In genomic region chr20:44745560-44746366, GRCh38 we compare ENCODE assay signal across 8 cellular contexts. TPM values are rescaled to one million over a fixed set of nuclear protein-coding genes. Genes with fewer than 3 reads are reported as not detected.
DNase-seq lines count a peak whose midpoint lies in the region; ATAC-seq and TF ChIP-seq lines count a peak whose summit lies in the region.

Gene KCNK15, plus strand, starts transcription at chr20:44745865. Its CDS starts 46 bp downstream, at chr20:44745911.

- 5 to 6% methylated on average over 7 to 82 of the region's 82 CpGs for WGBS in endodermal cell (ENCODE audit: insufficient coverage in 1 of 2, insufficient read length in 1 of 2), 2 experiments
- WGBS in thymus, result 3% methylated on average over 82 of the region's 82 CpGs

- DNase-seq in HEK293T (ENCODE audit: extremely low spot score) (no peak), endodermal cell (peak; percentile 77), NCI-H187 treated with DMSO at 0.1 percent for 48 hours (lab: John Stamatoyannopoulos, UW) (no peak)
- DNase-seq in activated CD4-positive, alpha-beta T cell treated with anti-CD3 and anti-CD28 coated beads, Interleukin-2, amount 50 U/mL, for 4 hours, result peak; percentile 50 to 63
- DNase-seq in naive thymus-derived CD4-positive, alpha-beta T cell, result peak in 7 of 9 donors; percentile 16 to 66 (median 25)

- no peaks in the 10 kb centered on the region for H3K9me3 ChIP-seq in endodermal cell (ENCODE audit: control insufficient read depth, low read length)
- no peaks in the 10 kb centered on the region for H3K9me3 ChIP-seq in naive thymus-derived CD4-positive, alpha-beta T cell (ENCODE audit: control insufficient read depth in 2 of 3, low read length in 3 of 3)
- H3K9me3 ChIP-seq in thymus (ENCODE audit: control insufficient read depth), result no peaks in the 10 kb centered on the region

- TF ChIP-seq CTCF in endodermal cell (conservative IDR thresholded peaks at IDR 0.05), result no peak

- no peaks in the 10 kb centered on the region for H3K4me1 ChIP-seq in endodermal cell (ENCODE audit: control insufficient read depth, insufficient read depth, low read length)
- H3K4me1 ChIP-seq in naive thymus-derived CD4-positive, alpha-beta T cell (ENCODE audit: control insufficient read depth in 2 of 2, insufficient read depth in 2 of 2, low read length in 2 of 2), result peaks cover 0 to 6% of the 10 kb centered on the region in 2 donors
- no peaks in the 10 kb centered on the region for H3K4me1 ChIP-seq in thymus (ENCODE audit: control insufficient read depth, insufficient read depth, low read length)

- intact Hi-C loops in naive thymus-derived CD4-positive, alpha-beta T cell (cut with micrococcal nuclease), result loop anchor here in 1 of 2 donors (2.0 to 5.0 kb wide), 3 partner anchors 58 to 547 kb away; no protein-coding TSS in a partner anchor

- no peak within 1 kb of the TSS for H3K9ac ChIP-seq in endodermal cell (ENCODE audit: extremely low read depth, low read length, poor library complexity, severe bottlenecking)

- no peaks in the 10 kb centered on the region for H3K9me3 Mint-ChIP-seq in endodermal cell
- peaks cover 0 to 3% (median 0%) of the 10 kb centered on the region in 11 donors for H3K9me3 Mint-ChIP-seq in naive thymus-derived CD4-positive, alpha-beta T cell

- POLR2A ChIA-PET in HEK293T (lab: Yijun Ruan, JAX), result interaction anchor here (1.4 kb wide), 1 partner anchor 140 kb away, joined by 3 read pairs; the partner anchor contains the start of gene YWHAB
- POLR2A ChIA-PET in naive thymus-derived CD4-positive, alpha-beta T cell (lab: Charles Lee), result interaction anchor here (0.6 kb wide), 1 partner anchor 40 kb away, joined by 3 read pairs; no protein-coding TSS in a partner anchor

- peak; percentile 61 for ATAC-seq in naive thymus-derived CD4-positive, alpha-beta T cell
- ATAC-seq in GM19324 (IDR thresholded peaks at IDR 0.05; ENCODE audit: low FRiP score, unreplicated experiment), result no peak
- no peak for ATAC-seq in HG03196 (IDR thresholded peaks at IDR 0.05; ENCODE audit: unreplicated experiment)

- H3K27me3 ChIP-seq in endodermal cell (ENCODE audit: control insufficient read depth, insufficient read depth, low read length, poor library complexity, severe bottlenecking) (peaks cover 53% of the 10 kb centered on the region), thymus (ENCODE audit: control insufficient read depth, insufficient read depth) (peaks cover 38% of the 10 kb centered on the region)
- H3K27me3 ChIP-seq in naive thymus-derived CD4-positive, alpha-beta T cell (ENCODE audit: control insufficient read depth in 2 of 2, insufficient read depth in 2 of 2, low read length in 2 of 2), result peaks cover 0 to 4% of the 10 kb centered on the region in 2 donors

- H3K27ac Mint-ChIP-seq in endodermal cell, result no peak within 1 kb of the TSS
- H3K27ac Mint-ChIP-seq in naive thymus-derived CD4-positive, alpha-beta T cell, result peak within 1 kb of the TSS in 4 of 9 donors; percentile 34 to 64 (median 49)

- peak within 1 kb of the TSS; percentile 44 for H3K4me3 Mint-ChIP-seq in endodermal cell
- peak within 1 kb of the TSS; percentile 54 to 88 (median 78) for H3K4me3 Mint-ChIP-seq in naive thymus-derived CD4-positive, alpha-beta T cell

- no peaks in the 10 kb centered on the region for H3K36me3 ChIP-seq in endodermal cell (ENCODE audit: control insufficient read depth, insufficient read depth, low read length)
- H3K36me3 ChIP-seq in naive thymus-derived CD4-positive, alpha-beta T cell (ENCODE audit: control insufficient read depth in 2 of 3, insufficient read depth in 3 of 3, low read length in 3 of 3), result no peaks in the 10 kb centered on the region
- no peaks in the 10 kb centered on the region for H3K36me3 ChIP-seq in thymus (ENCODE audit: control insufficient read depth, insufficient read depth)

- peak within 1 kb of the TSS; percentile 46 for H3K4me3 ChIP-seq in endodermal cell (ENCODE audit: low read length)
- H3K4me3 ChIP-seq in naive thymus-derived CD4-positive, alpha-beta T cell (ENCODE audit: low read length), result peak within 1 kb of the TSS; percentile 50
- peak within 1 kb of the TSS; percentile 31 for H3K4me3 ChIP-seq in thymus (ENCODE audit: low read length)

- H3K4me1 Mint-ChIP-seq in endodermal cell, result peaks cover 8% of the 10 kb centered on the region
- H3K4me1 Mint-ChIP-seq in naive thymus-derived CD4-positive, alpha-beta T cell, result peaks cover 9 to 18% (median 16%) of the 10 kb centered on the region in 7 donors

- CTCF ChIA-PET in HEK293T (lab: Yijun Ruan, JAX), result no interaction called here
- CTCF ChIA-PET in naive thymus-derived CD4-positive, alpha-beta T cell (lab: Charles Lee), result no interaction called here

- peaks cover 81% of the 10 kb centered on the region for H3K27me3 Mint-ChIP-seq in endodermal cell (ENCODE audit: insufficient read depth)
- H3K27me3 Mint-ChIP-seq in naive thymus-derived CD4-positive, alpha-beta T cell, result peaks cover 10 to 44% (median 31%) of the 10 kb centered on the region in 5 donors

- H3K27ac ChIP-seq in endodermal cell (ENCODE audit: low read depth, low read length) (no peak within 1 kb of the TSS), thymus (ENCODE audit: low read depth) (no peak within 1 kb of the TSS)
- H3K27ac ChIP-seq in naive thymus-derived CD4-positive, alpha-beta T cell (ENCODE audit: low read depth, low read length), result no peak within 1 kb of the TSS

- H3K36me3 Mint-ChIP-seq in endodermal cell (ENCODE audit: low read depth), result no peaks in the 10 kb centered on the region
- H3K36me3 Mint-ChIP-seq in naive thymus-derived CD4-positive, alpha-beta T cell, result no peaks in the 10 kb centered on the region

TF ChIP-seq in HEK293T, 16 proteins besides CTCF, POLR2A, EP300 and RAD21:
- TF ChIP-seq CTBP1 (IDR thresholded peaks at IDR 0.05; ENCODE audit: borderline replicate concordance) (no peak), PKNOX1 (IDR thresholded peaks at IDR 0.05) (no peak), NFRKB (IDR thresholded peaks at IDR 0.05) (no peak), L3MBTL2 (conservative IDR thresholded peaks at IDR 0.05) (peak; percentile 41; the same call in 1 of the 2 replicates), ARNT (IDR thresholded peaks at IDR 0.05) (no peak), FOXA1 (IDR thresholded peaks at IDR 0.05) (no peak)

RNA-seq across cellular contexts. Expression of gene KCNK15, which starts in this region (rescaled TPM):
- total RNA-seq in endodermal cell, result under 1 TPM; 0.15 to 0.22 TPM
- 0.07 TPM for polyA plus RNA-seq in endodermal cell (2013, experiment 1 of 2)
- polyA plus RNA-seq in endodermal cell (2013, experiment 2 of 2), result not detected
- total RNA-seq in naive thymus-derived CD4-positive, alpha-beta T cell, result under 1 TPM in 1 of 5 experiments, not detected in 4; 0.19 TPM
- polyA plus RNA-seq in naive thymus-derived CD4-positive, alpha-beta T cell, result not detected
- polyA plus RNA-seq in thymus, result 0.16 TPM

Comparison
In these comparisons a context has a peak if more than half of its experiments do, and no peak if none do; other contexts are left out.
1. Peak in DNase-seq and H3K4me3 ChIP-seq in endodermal cell; RNA of the gene not detected or under 1 TPM.
2. Peak in DNase-seq, ATAC-seq and H3K4me3 ChIP-seq in naive thymus-derived CD4-positive, alpha-beta T cell; RNA of the gene not detected or under 1 TPM.
3. DNase-seq: peak in activated CD4-positive, alpha-beta T cell treated with anti-CD3 and anti-CD28 coated beads, Interleukin-2, amount 50 U/mL, for 4 hours (2 of 2); none in HEK293T (single experiment) and NCI-H187 treated with DMSO at 0.1 percent for 48 hours (single experiment).
4. Peak in every context shown above with its lines, with median percentiles within 50 percentile points of each other: H3K4me3 ChIP-seq.